In genomic region chr5:172188033-172188892, GRCh38 we compare ENCODE assay signal across 1 cellular context.
A peak's percentile ranks its signal among the peaks of the same experiment; 100 is the strongest.
TF ChIP-seq lines count a peak whose summit lies in the region.

STK10 (minus strand) TSS chr5:172188224; CDS start chr5:172188042, 182 bp downstream.

TF ChIP-seq in K562, 482 proteins besides CTCF, POLR2A, EP300 and RAD21 (continued from another document and continues in another):
- TF ChIP-seq MYNN (IDR thresholded peaks at IDR 0.05), result peak; percentile 78
- TF ChIP-seq MYNN (CRISPR knock-in tag; IDR thresholded peaks at IDR 0.05), result no peak
- TF ChIP-seq SUPT5H (IDR thresholded peaks at IDR 0.05), result no peak
- TF ChIP-seq ZNF76 (CRISPR knock-in tag; IDR thresholded peaks at IDR 0.05; ENCODE audit: borderline replicate concordance), result no peak
- peak; percentile 62 for TF ChIP-seq RBFOX2 (IDR thresholded peaks at IDR 0.05; ENCODE audit: low read depth, low read length)
- TF ChIP-seq MGA (IDR thresholded peaks at IDR 0.05), result peak; percentile 78
- no peak for TF ChIP-seq CEBPZ (IDR thresholded peaks at IDR 0.05; ENCODE audit: borderline replicate concordance, low read depth, low read length)
- no peak for TF ChIP-seq ZNF668 (CRISPR knock-in tag; IDR thresholded peaks at IDR 0.05)
- no peak for TF ChIP-seq ZNF140 (CRISPR knock-in tag; IDR thresholded peaks at IDR 0.05)
- no peak for TF ChIP-seq STAT5B (CRISPR knock-in tag; IDR thresholded peaks at IDR 0.05)
- TF ChIP-seq ZNF239 (CRISPR knock-in tag; IDR thresholded peaks at IDR 0.05), result peak; percentile 31; the same call in 1 of the 2 replicates
- TF ChIP-seq MXI1 (IDR thresholded peaks at IDR 0.05; ENCODE audit: low read depth, low read length), result no peak
- no peak for TF ChIP-seq ZBTB5 (IDR thresholded peaks at IDR 0.05)
- TF ChIP-seq ZNF695 (CRISPR knock-in tag; IDR thresholded peaks at IDR 0.05), result no peak
- TF ChIP-seq STAG1 (CRISPR knock-in tag; IDR thresholded peaks at IDR 0.05; ENCODE audit: borderline replicate concordance), result peak; percentile 84; the same call in 1 of the 2 replicates
- no peak for TF ChIP-seq CREBBP (IDR thresholded peaks at IDR 0.05; ENCODE audit: low read depth, low read length)
- peak; percentile 33 for TF ChIP-seq TAF1 (IDR thresholded peaks at IDR 0.05; ENCODE audit: control insufficient read depth, extremely low read depth, insufficient read depth, low read length, severe bottlenecking)
- TF ChIP-seq CCNT2 (IDR thresholded peaks at IDR 0.05; ENCODE audit: borderline replicate concordance, extremely low read depth, insufficient read length, low read depth, low read length), result peak; percentile 51
- peak; percentile 71; the same call in 1 of the 2 replicates for TF ChIP-seq CREB3L1 (IDR thresholded peaks at IDR 0.05; ENCODE audit: borderline replicate concordance, low read depth)
- TF ChIP-seq KAT2B (IDR thresholded peaks at IDR 0.05; ENCODE audit: low read depth, low read length), result no peak
- TF ChIP-seq GATAD2B (IDR thresholded peaks at IDR 0.05; ENCODE audit: borderline replicate concordance), result peak; percentile 33; the same call in 1 of the 2 replicates
- TF ChIP-seq ETV6 (IDR thresholded peaks at IDR 0.05; ENCODE audit: borderline replicate concordance in 1 of 2, low read depth in 2 of 2, low read length in 1 of 2), result no peak
- TF ChIP-seq ETV6 (CRISPR knock-in tag; IDR thresholded peaks at IDR 0.05; ENCODE audit: borderline replicate concordance), result no peak
- no peak for TF ChIP-seq ZNF639 (CRISPR knock-in tag; conservative IDR thresholded peaks at IDR 0.05 in 1 of 2, IDR thresholded peaks at IDR 0.05 in 1 of 2)
- no peak for TF ChIP-seq TAF9B (IDR thresholded peaks at IDR 0.05; ENCODE audit: partially characterized antibody)
- peak; percentile 71 to 72; a peak in 2 of 4 replicates for TF ChIP-seq NRF1 (conservative IDR thresholded peaks at IDR 0.05 in 1 of 2, IDR thresholded peaks at IDR 0.05 in 1 of 2)
- peak; percentile 76 for TF ChIP-seq POLR2G (IDR thresholded peaks at IDR 0.05; ENCODE audit: low read depth, low read length)
- no peak for TF ChIP-seq ZNF23 (CRISPR knock-in tag; IDR thresholded peaks at IDR 0.05)
- TF ChIP-seq FOXP1 (CRISPR knock-in tag; IDR thresholded peaks at IDR 0.05), result no peak
- TF ChIP-seq SP2 (IDR thresholded peaks at IDR 0.05; ENCODE audit: extremely low read depth, low read depth, low read length, poor library complexity, severe bottlenecking), result no peak
- no peak for TF ChIP-seq ZNF197 (CRISPR knock-in tag; IDR thresholded peaks at IDR 0.05; ENCODE audit: low read depth)
- TF ChIP-seq FUS (optimal IDR thresholded peaks at IDR 0.05; ENCODE audit: low read depth, low read length), result no peak
- TF ChIP-seq GTF2A2 (tag; IDR thresholded peaks at IDR 0.05), result no peak
- 0 out of 2 replicates have a peak, but pooled peaks have one; percentile 25 for TF ChIP-seq TOE1 (IDR thresholded peaks at IDR 0.05; ENCODE audit: borderline replicate concordance)
- TF ChIP-seq TOE1 (CRISPR knock-in tag; IDR thresholded peaks at IDR 0.05; ENCODE audit: borderline replicate concordance, low read depth), result no peak
- no peak for TF ChIP-seq ZBTB8A (IDR thresholded peaks at IDR 0.05; ENCODE audit: partially characterized antibody)
- TF ChIP-seq ZNF354B (CRISPR knock-in tag; IDR thresholded peaks at IDR 0.05), result no peak
- 0 out of 2 replicates have a peak, but pooled peaks have one; percentile 22 for TF ChIP-seq ETS1 (conservative IDR thresholded peaks at IDR 0.05; ENCODE audit: control insufficient read depth, low read depth, low read length)
